In the genomic region with DNA sequence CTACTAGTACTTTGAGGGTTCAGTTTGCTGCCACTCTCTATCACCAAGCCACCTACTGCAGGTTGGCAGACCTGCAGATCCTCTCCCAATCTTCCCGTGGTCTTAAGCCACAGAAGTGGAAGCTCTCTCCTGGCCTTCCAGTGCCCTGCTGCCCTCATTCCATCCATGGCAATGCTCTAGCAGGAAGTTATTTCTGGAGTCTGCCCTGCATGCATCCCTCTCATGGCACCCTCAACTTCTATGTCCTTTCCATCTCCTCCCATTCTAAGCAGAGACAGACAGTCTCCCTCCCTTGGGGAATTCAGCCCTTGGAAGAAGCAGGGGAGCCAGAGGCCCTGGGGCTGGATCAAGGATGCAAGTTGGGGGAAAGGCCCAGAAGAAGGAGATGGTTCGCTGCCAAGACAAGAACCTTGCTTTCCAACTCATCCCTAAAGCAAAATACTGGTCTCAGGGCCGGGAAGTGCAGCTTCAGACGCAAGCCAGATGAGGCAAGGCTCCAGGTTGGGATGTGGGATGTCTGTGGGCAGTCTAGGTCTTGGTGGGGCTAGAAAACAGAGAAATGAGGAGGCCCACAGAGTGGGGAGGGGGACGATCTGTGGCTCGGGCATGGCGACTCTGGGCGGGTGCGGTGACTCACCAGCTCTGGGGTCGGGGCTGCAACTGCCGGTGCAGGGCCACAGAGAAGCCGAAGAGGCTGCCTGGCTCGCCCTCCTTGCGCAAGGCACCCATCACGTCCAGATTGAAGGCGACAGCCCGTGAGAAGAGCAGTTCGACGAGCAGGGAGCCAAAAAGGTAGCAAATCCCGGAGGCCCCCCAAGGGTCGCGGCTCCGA, we compare ENCODE assay signal across 6 cellular contexts. TPM values are rescaled to one million over a fixed set of nuclear protein-coding genes. Genes with fewer than 3 reads are reported as not detected.
DNase-seq lines count a peak whose midpoint lies in the region; TF ChIP-seq lines count a peak whose summit lies in the region.

No MANE protein-coding gene starts in this region.

- H3K36me3 ChIP-seq in stomach smooth muscle (ENCODE audit: control insufficient read depth in 2 of 2, insufficient read depth in 2 of 2, low read length in 2 of 2) = peaks cover 0 to 5% of the 10 kb centered on the region in 2 donors

- H3K27ac ChIP-seq in stomach smooth muscle (ENCODE audit: low read length) = peak overlapping the region; percentile 91

- peaks cover 74% of the 10 kb centered on the region for H3K4me1 ChIP-seq in stomach smooth muscle (ENCODE audit: control insufficient read depth, insufficient read depth, low read length)

- no peaks in the 10 kb centered on the region for H3K27me3 ChIP-seq in stomach smooth muscle (ENCODE audit: control insufficient read depth in 1 of 2, insufficient read depth in 2 of 2, low read length in 2 of 2)

- no peak overlapping the region for H3K27ac Mint-ChIP-seq in activated T-cell treated with anti-CD3 and anti-CD28 coated beads, Interleukin-2, amount 50 U/mL, for 24 hours
- peak overlapping the region; percentile 71 for H3K27ac Mint-ChIP-seq in glutamatergic neuron (ENCODE audit: unreplicated experiment)

- H3K36me3 Mint-ChIP-seq in activated T-cell treated with anti-CD3 and anti-CD28 coated beads, Interleukin-2, amount 50 U/mL, for 24 hours (ENCODE audit: low read depth) = no peaks in the 10 kb centered on the region
- H3K36me3 Mint-ChIP-seq in glutamatergic neuron (ENCODE audit: unreplicated experiment) = no peaks in the 10 kb centered on the region

- no peaks in the 10 kb centered on the region for H3K9me3 ChIP-seq in stomach smooth muscle (ENCODE audit: control insufficient read depth in 2 of 2, low read length in 2 of 2)

- no peak for DNase-seq in activated T-cell treated with anti-CD3 and anti-CD28 coated beads, Interleukin-2, amount 50 U/mL, for 24 hours
- DNase-seq in activated T-cell treated with anti-CD3 and anti-CD28 coated beads for 4 hours = no peak
- peak; percentile 48 for DNase-seq in glutamatergic neuron
- DNase-seq in cerebellar nuclear complex (lab: John Stamatoyannopoulos, UW) = no peak
- no peak for DNase-seq in medulla oblongata (ENCODE audit: extremely low spot score)

- H3K4me3 Mint-ChIP-seq in activated T-cell treated with anti-CD3 and anti-CD28 coated beads, Interleukin-2, amount 50 U/mL, for 24 hours = peak overlapping the region; percentile 77
- H3K4me3 Mint-ChIP-seq in glutamatergic neuron (ENCODE audit: unreplicated experiment) = peak overlapping the region; percentile 96

- H3K9me3 Mint-ChIP-seq in activated T-cell treated with anti-CD3 and anti-CD28 coated beads, Interleukin-2, amount 50 U/mL, for 24 hours = no peaks in the 10 kb centered on the region
- H3K9me3 Mint-ChIP-seq in glutamatergic neuron (ENCODE audit: unreplicated experiment) = peaks cover 7% of the 10 kb centered on the region

- TF ChIP-seq CTCF in glutamatergic neuron (IDR thresholded peaks at IDR 0.05; ENCODE audit: partially characterized antibody, unreplicated experiment) = no peak

- H3K27me3 Mint-ChIP-seq in activated T-cell treated with anti-CD3 and anti-CD28 coated beads, Interleukin-2, amount 50 U/mL, for 24 hours = peaks cover 29% of the 10 kb centered on the region
- H3K27me3 Mint-ChIP-seq in glutamatergic neuron (ENCODE audit: unreplicated experiment) = peaks cover 9% of the 10 kb centered on the region

- peak overlapping the region; percentile 92 to 95 for H3K9ac ChIP-seq in stomach smooth muscle (ENCODE audit: low read length in 2 of 2)

- peak overlapping the region; percentile 91 to 93 for H3K4me3 ChIP-seq in stomach smooth muscle (ENCODE audit: low read length in 2 of 2)

- H3K4me1 Mint-ChIP-seq in activated T-cell treated with anti-CD3 and anti-CD28 coated beads, Interleukin-2, amount 50 U/mL, for 24 hours (ENCODE audit: low read depth) = peaks cover 19% of the 10 kb centered on the region
- H3K4me1 Mint-ChIP-seq in glutamatergic neuron (ENCODE audit: low read depth, unreplicated experiment) = peaks cover 19% of the 10 kb centered on the region

RNA-seq across cellular contexts. Expression of a gene that starts 0.6 kb away (rescaled TPM):
- total RNA-seq in glutamatergic neuron (ENCODE audit: unreplicated experiment) = 156 TPM

RNA-seq across cellular contexts. Expression of a gene that starts 8.8 kb away (rescaled TPM):
- 71.2 TPM for total RNA-seq in glutamatergic neuron (ENCODE audit: unreplicated experiment)

RNA-seq across cellular contexts. Expression of a gene that starts 13.1 kb away (rescaled TPM):
- total RNA-seq in glutamatergic neuron (ENCODE audit: unreplicated experiment) = 6.6 TPM

RNA-seq across cellular contexts. Expression of a gene that starts 21.8 kb away (rescaled TPM):
- total RNA-seq in glutamatergic neuron (ENCODE audit: unreplicated experiment) = 619 TPM

RNA-seq across cellular contexts. Expression of a gene that starts 35.9 kb away (rescaled TPM):
- 52.4 TPM for total RNA-seq in glutamatergic neuron (ENCODE audit: unreplicated experiment)
